8 cellular contexts compared by ENCODE assay signal in genomic region chr1:41242645-41243171, GRCh38. TPM values are rescaled to one million over a fixed set of nuclear protein-coding genes. Genes with fewer than 3 reads are reported as not detected.
DNase-seq lines count a peak whose midpoint lies in the region; ATAC-seq lines count a peak whose summit lies in the region.

No MANE protein-coding gene starts in this region.

- H3K4me1 ChIP-seq in mucosa of rectum (ENCODE audit: control insufficient read depth in 2 of 2, insufficient read depth in 2 of 2, low read length in 2 of 2), result peaks cover 5 to 8% of the 10 kb centered on the region in 2 donors

- no peaks in the 10 kb centered on the region for H3K36me3 ChIP-seq in mucosa of rectum (ENCODE audit: control insufficient read depth in 2 of 2, insufficient read depth in 2 of 2, low read length in 2 of 2)

- peaks cover 6% of the 10 kb centered on the region for H3K36me3 Mint-ChIP-seq in central memory CD8-positive, alpha-beta T cell (ENCODE audit: insufficient read depth)

- H3K4me3 ChIP-seq in mucosa of rectum (ENCODE audit: low read length in 2 of 2), result peak overlapping the region; percentile 67 to 74

- no peaks in the 10 kb centered on the region for H3K9me3 Mint-ChIP-seq in central memory CD8-positive, alpha-beta T cell

- H3K4me1 Mint-ChIP-seq in central memory CD8-positive, alpha-beta T cell, result peaks cover 7% of the 10 kb centered on the region

- no peaks in the 10 kb centered on the region for H3K27me3 Mint-ChIP-seq in central memory CD8-positive, alpha-beta T cell

- no peaks in the 10 kb centered on the region for H3K9me3 ChIP-seq in mucosa of rectum (ENCODE audit: control insufficient read depth in 2 of 2, low read length in 2 of 2)

- DNase-seq in 8988T, result peak; percentile 21
- peak; percentile 18 for DNase-seq in NCI-H1436 treated with DMSO at 0.1 percent for 48 hours (lab: John Stamatoyannopoulos, UW)
- no peak for DNase-seq in central memory CD8-positive, alpha-beta T cell (ENCODE audit: low spot score in 2 of 2)
- DNase-seq in COR-L47 (lab: John Stamatoyannopoulos, UW), result no peak
- DNase-seq in A172 (ENCODE audit: low spot score), result no peak

- peak overlapping the region; percentile 70 to 81 for H3K9ac ChIP-seq in mucosa of rectum (ENCODE audit: low read depth in 1 of 2, low read length in 2 of 2)

- H3K27ac ChIP-seq in mucosa of rectum (ENCODE audit: low read depth in 2 of 2, low read length in 2 of 2), result peak overlapping the region; percentile 65 to 69

- H3K27ac Mint-ChIP-seq in central memory CD8-positive, alpha-beta T cell (ENCODE audit: low read depth), result peak overlapping the region; percentile 13

- H3K4me3 Mint-ChIP-seq in central memory CD8-positive, alpha-beta T cell, result peak overlapping the region; percentile 66

- ATAC-seq in GM18868 (IDR thresholded peaks at IDR 0.05; ENCODE audit: unreplicated experiment) (peak; percentile 9), GM21367 (IDR thresholded peaks at IDR 0.05; ENCODE audit: unreplicated experiment) (no peak)
- ATAC-seq in central memory CD8-positive, alpha-beta T cell (replicated peaks; ENCODE audit: extremely low read depth, poor library complexity, severe bottlenecking), result no peak

- no peaks in the 10 kb centered on the region for H3K27me3 ChIP-seq in mucosa of rectum (ENCODE audit: control insufficient read depth in 2 of 2, insufficient read depth in 2 of 2, low read length in 2 of 2)

RNA-seq across cellular contexts. Expression of gene SCMH1, which starts 0.6 kb away (rescaled TPM):
- total RNA-seq in A172 (2014; rRNA removed; shearing (Covaris generic)), result 17.4 and 18.0 TPM in 2 replicates

Comparison
In these comparisons a context has a peak if more than half of its experiments do, and no peak if none do; other contexts are left out.
1. DNase-seq: peak in 8988T (single experiment) and NCI-H1436 treated with DMSO at 0.1 percent for 48 hours (single experiment); none in central memory CD8-positive, alpha-beta T cell (0 of 2), COR-L47 (single experiment) and A172 (single experiment).